Comparison of ENCODE assay signal across 9 cellular contexts in genomic region chr13:30569901-30570576, GRCh38. TPM values are rescaled to one million over a fixed set of nuclear protein-coding genes. Genes with fewer than 3 reads are reported as not detected.
A peak's percentile ranks its signal among the peaks of the same experiment; 100 is the strongest.
DNase-seq lines count a peak whose midpoint lies in the region; ATAC-seq and TF ChIP-seq lines count a peak whose summit lies in the region.
"Had no signal": no experiment of that assay in that cellular context is flagged by ENCODE, and none has a peak within 500 bp of the region (broad histone marks: within the 10 kb centered on the region; RNA-seq: fewer than 3 reads in every experiment).

No MANE protein-coding gene starts in this region.

- H3K36me3 ChIP-seq in upper lobe of right lung: no peaks in the 10 kb centered on the region

- no peak for TF ChIP-seq CTCF in upper lobe of right lung (IDR thresholded peaks at IDR 0.05)

- H3K27me3 ChIP-seq in upper lobe of right lung: no peaks in the 10 kb centered on the region

- H3K27ac ChIP-seq in upper lobe of right lung: peak overlapping the region; percentile 19

- peak; percentile 86 for ATAC-seq in upper lobe of right lung

- DNase-seq in activated T-cell treated with anti-CD3 and anti-CD28 coated beads, Interleukin-2, amount 50 U/mL, for 48 hours: peak; percentile 34 to 40
- no peak for DNase-seq in activated T-cell treated with anti-CD3 and anti-CD28 coated beads for 4 hours
- DNase-seq in amniotic stem cell (lab: John Stamatoyannopoulos, UW): peak; percentile 90
- peak; percentile 99 for DNase-seq in iris pigment epithelial cell (ENCODE audit: low read depth)
- DNase-seq in upper lobe of right lung: no peak
- no peak for DNase-seq in KBM-7
- no peak for DNase-seq in stimulated activated CD4-positive, alpha-beta T cell treated with anti-CD3 and anti-CD28 coated beads, Interleukin-4, amount 100 ng/mL, for 1 hour
- DNase-seq in DMS 273 treated with DMSO at 0.1 percent for 48 hours (lab: John Stamatoyannopoulos, UW): no peak
- DNase-seq: CD4-positive, CD25-positive, alpha-beta regulatory T cell had no signal

- in situ Hi-C loops in KBM-7 (cut with MboI; ENCODE audit: low pct_unique_long_range_greater_than_20kb, low sequenced_read_pairs): loop anchor here (25.0 kb wide), 1 partner anchor 433 kb away; no protein-coding TSS in a partner anchor

- peaks cover 10% of the 10 kb centered on the region for H3K4me1 ChIP-seq in upper lobe of right lung

- H3K4me3 ChIP-seq in upper lobe of right lung: no peak overlapping the region

- no peaks in the 10 kb centered on the region for H3K9me3 ChIP-seq in upper lobe of right lung

- intact Hi-C loops in upper lobe of right lung (cut with DNase I): no loop called here

RNA-seq across cellular contexts. Expression of gene USPL1, which starts 47.7 kb away (rescaled TPM):
- total RNA-seq in upper lobe of right lung: 13.1 TPM

Comparison
In these comparisons a context has a peak if more than half of its experiments do, and no peak if none do; other contexts are left out.
1. DNase-seq: peak in activated T-cell treated with anti-CD3 and anti-CD28 coated beads, Interleukin-2, amount 50 U/mL, for 48 hours (2 of 2), amniotic stem cell (single experiment) and iris pigment epithelial cell (single experiment); none in activated T-cell treated with anti-CD3 and anti-CD28 coated beads for 4 hours (single experiment), upper lobe of right lung (single experiment), KBM-7 (single experiment), stimulated activated CD4-positive, alpha-beta T cell treated with anti-CD3 and anti-CD28 coated beads, Interleukin-4, amount 100 ng/mL, for 1 hour (single experiment) and DMS 273 treated with DMSO at 0.1 percent for 48 hours (single experiment).